Comparison of ENCODE assay signal across 8 cellular contexts in genomic region chr1:222618880-222619321, GRCh38. TPM values are rescaled to one million over a fixed set of nuclear protein-coding genes. Genes with fewer than 3 reads are reported as not detected.
DNase-seq lines count a peak whose midpoint lies in the region; ATAC-seq lines count a peak whose summit lies in the region.

No MANE protein-coding gene starts in this region.

- CTCF ChIA-PET in activated CD8-positive, alpha-beta T cell treated with anti-CD3 and anti-CD28 coated beads, Interleukin-2, amount 10 ng/mL, durations not matched to agents 7 days and 5 days (lab: Charles Lee) = interaction anchor here (1.0 to 5.1 kb wide), 6 partner anchors 15 to 164 kb away, joined by 3 to 43 read pairs (median 4); partner anchors contain the start of gene TAF1A

- DNase-seq in EL (peak; percentile 47), Karpas-422 (no peak), fibroblast of peridontal ligament (ENCODE audit: extremely low read depth) (peak; percentile 38)
- DNase-seq in activated CD8-positive, alpha-beta T cell treated with anti-CD3 and anti-CD28 coated beads, Interleukin-2, amount 10 ng/mL, durations not matched to agents 7 days and 5 days = no peak
- DNase-seq in natural killer cell treated with Interleukin-12 subunit alpha and Interleukin-12 subunit beta and Interleukin-15 and Interleukin-18, amount 100 ng/mL, for 72 hours (ENCODE audit: low spot score) = no peak

- no peaks in the 10 kb centered on the region for H3K9me2 ChIP-seq in Karpas-422 (replicated peaks; ENCODE audit: insufficient read depth, low read length)

- peak overlapping the region; percentile 88 for H3K4me3 ChIP-seq in Karpas-422 (ENCODE audit: low read length)

- no peaks in the 10 kb centered on the region for H3K27me3 ChIP-seq in Karpas-422 (ENCODE audit: low read length)

- H3K4me2 ChIP-seq in Karpas-422 (ENCODE audit: low read depth, low read length, poor library complexity, severe bottlenecking) = peak overlapping the region; percentile 95

- no peak overlapping the region for H2AFZ ChIP-seq in Karpas-422 (ENCODE audit: low read length)

- no peaks in the 10 kb centered on the region for H3K9me3 Mint-ChIP-seq in activated CD8-positive, alpha-beta T cell treated with anti-CD3 and anti-CD28 coated beads, Interleukin-2, amount 10 ng/mL, durations not matched to agents 7 days and 5 days (ENCODE audit: insufficient read depth)
- H3K9me3 Mint-ChIP-seq in natural killer cell treated with Interleukin-12 subunit alpha and Interleukin-12 subunit beta and Interleukin-15 and Interleukin-18, amount 100 ng/mL, for 72 hours = no peaks in the 10 kb centered on the region

- H3K36me3 Mint-ChIP-seq in activated CD8-positive, alpha-beta T cell treated with anti-CD3 and anti-CD28 coated beads, Interleukin-2, amount 10 ng/mL, durations not matched to agents 7 days and 5 days (ENCODE audit: low read depth) = peaks cover 12% of the 10 kb centered on the region
- peaks cover 20% of the 10 kb centered on the region for H3K36me3 Mint-ChIP-seq in natural killer cell treated with Interleukin-12 subunit alpha and Interleukin-12 subunit beta and Interleukin-15 and Interleukin-18, amount 100 ng/mL, for 72 hours

- POLR2A ChIA-PET in activated CD8-positive, alpha-beta T cell treated with anti-CD3 and anti-CD28 coated beads, Interleukin-2, amount 10 ng/mL, durations not matched to agents 7 days and 5 days (lab: Charles Lee) = interaction anchor here (0.9 to 2.7 kb wide), 3 partner anchors 21 to 94 kb away, joined by 3 to 10 read pairs (median 4); partner anchors contain the start of genes AIDA and BROX

- peaks cover 19% of the 10 kb centered on the region for H3K4me1 Mint-ChIP-seq in activated CD8-positive, alpha-beta T cell treated with anti-CD3 and anti-CD28 coated beads, Interleukin-2, amount 10 ng/mL, durations not matched to agents 7 days and 5 days (ENCODE audit: low read depth)
- H3K4me1 Mint-ChIP-seq in natural killer cell treated with Interleukin-12 subunit alpha and Interleukin-12 subunit beta and Interleukin-15 and Interleukin-18, amount 100 ng/mL, for 72 hours (ENCODE audit: low read depth in 2 of 2) = peaks cover 17 to 36% of the 10 kb centered on the region in 2 donors

- H3K4me1 ChIP-seq in Karpas-422 (ENCODE audit: low read length) = peaks cover 31% of the 10 kb centered on the region

- peak overlapping the region; percentile 75 for H3K27ac Mint-ChIP-seq in activated CD8-positive, alpha-beta T cell treated with anti-CD3 and anti-CD28 coated beads, Interleukin-2, amount 10 ng/mL, durations not matched to agents 7 days and 5 days
- H3K27ac Mint-ChIP-seq in natural killer cell treated with Interleukin-12 subunit alpha and Interleukin-12 subunit beta and Interleukin-15 and Interleukin-18, amount 100 ng/mL, for 72 hours = peak overlapping the region; percentile 45 to 54

- no peak overlapping the region for H3K27ac ChIP-seq in Karpas-422 (ENCODE audit: low read length)

- peaks cover 14% of the 10 kb centered on the region for H3K27me3 Mint-ChIP-seq in activated CD8-positive, alpha-beta T cell treated with anti-CD3 and anti-CD28 coated beads, Interleukin-2, amount 10 ng/mL, durations not matched to agents 7 days and 5 days (ENCODE audit: low read depth)
- peaks cover 15 to 25% of the 10 kb centered on the region in 2 donors for H3K27me3 Mint-ChIP-seq in natural killer cell treated with Interleukin-12 subunit alpha and Interleukin-12 subunit beta and Interleukin-15 and Interleukin-18, amount 100 ng/mL, for 72 hours

- no peaks in the 10 kb centered on the region for H4K20me1 ChIP-seq in Karpas-422 (ENCODE audit: insufficient read depth, low read depth, low read length)

- ATAC-seq in activated CD8-positive, alpha-beta T cell treated with anti-CD3 and anti-CD28 coated beads, Interleukin-2, amount 10 ng/mL, durations not matched to agents 7 days and 5 days = no peak
- ATAC-seq in natural killer cell treated with Interleukin-12 subunit alpha and Interleukin-12 subunit beta and Interleukin-15 and Interleukin-18, amount 100 ng/mL, for 72 hours = no peak
- no peak for ATAC-seq in GM18909 (IDR thresholded peaks at IDR 0.05; ENCODE audit: poor library complexity, unreplicated experiment)
- ATAC-seq in GM21529 (IDR thresholded peaks at IDR 0.05; ENCODE audit: unreplicated experiment) = no peak
- no peak for ATAC-seq in HG03097 (IDR thresholded peaks at IDR 0.05; ENCODE audit: low FRiP score, unreplicated experiment)

- H3K9me3 ChIP-seq in Karpas-422 (ENCODE audit: low read length) = no peaks in the 10 kb centered on the region

- peaks cover 40% of the 10 kb centered on the region for H3K79me2 ChIP-seq in Karpas-422 (ENCODE audit: low read length)

- H3K4me3 Mint-ChIP-seq in activated CD8-positive, alpha-beta T cell treated with anti-CD3 and anti-CD28 coated beads, Interleukin-2, amount 10 ng/mL, durations not matched to agents 7 days and 5 days = peak overlapping the region; percentile 81
- H3K4me3 Mint-ChIP-seq in natural killer cell treated with Interleukin-12 subunit alpha and Interleukin-12 subunit beta and Interleukin-15 and Interleukin-18, amount 100 ng/mL, for 72 hours = peak overlapping the region; percentile 77

- peaks cover 11% of the 10 kb centered on the region; the same call in 1 of the 2 replicates for H3K36me3 ChIP-seq in Karpas-422 (ENCODE audit: insufficient read depth, low read length)

- peak overlapping the region; percentile 93 for H3K9ac ChIP-seq in Karpas-422 (ENCODE audit: low read length)

RNA-seq across cellular contexts. Expression of gene MIA3, which starts 1.0 kb away (rescaled TPM):
- total RNA-seq in Karpas-422 (2014; rRNA removed; shearing (Covaris generic); ENCODE audit: low replicate concordance) = 45.6 and 106 TPM in 2 replicates
- total RNA-seq in activated CD8-positive, alpha-beta T cell treated with anti-CD3 and anti-CD28 coated beads, Interleukin-2, amount 10 ng/mL, durations not matched to agents 7 days and 5 days = 10 to 100 TPM; 47.4 to 56.2 TPM
- total RNA-seq in natural killer cell treated with Interleukin-12 subunit alpha and Interleukin-12 subunit beta and Interleukin-15 and Interleukin-18, amount 100 ng/mL, for 72 hours = 10 to 100 TPM; 41.0 to 43.6 TPM

RNA-seq across cellular contexts. Expression of gene TAF1A, which starts 29.2 kb away (rescaled TPM):
- total RNA-seq in Karpas-422 (2014; rRNA removed; shearing (Covaris generic); ENCODE audit: low replicate concordance) = 17.1 and 32.5 TPM in 2 replicates
- total RNA-seq in activated CD8-positive, alpha-beta T cell treated with anti-CD3 and anti-CD28 coated beads, Interleukin-2, amount 10 ng/mL, durations not matched to agents 7 days and 5 days = 10 to 100 TPM in 1 of 2 experiments, 1 to 10 TPM in 1; 10.0 to 12.8 TPM
- total RNA-seq in natural killer cell treated with Interleukin-12 subunit alpha and Interleukin-12 subunit beta and Interleukin-15 and Interleukin-18, amount 100 ng/mL, for 72 hours = 10 to 100 TPM; 13.3 to 27.6 TPM

Comparison
In these comparisons a context has a peak if more than half of its experiments do, and no peak if none do; other contexts are left out.
1. DNase-seq: peak in EL (single experiment) and fibroblast of peridontal ligament (single experiment); none in Karpas-422 (single experiment), activated CD8-positive, alpha-beta T cell treated with anti-CD3 and anti-CD28 coated beads, Interleukin-2, amount 10 ng/mL, durations not matched to agents 7 days and 5 days (single experiment) and natural killer cell treated with Interleukin-12 subunit alpha and Interleukin-12 subunit beta and Interleukin-15 and Interleukin-18, amount 100 ng/mL, for 72 hours (single experiment).